Comparison of ENCODE assay signal across 29 cellular contexts in the genomic region with DNA sequence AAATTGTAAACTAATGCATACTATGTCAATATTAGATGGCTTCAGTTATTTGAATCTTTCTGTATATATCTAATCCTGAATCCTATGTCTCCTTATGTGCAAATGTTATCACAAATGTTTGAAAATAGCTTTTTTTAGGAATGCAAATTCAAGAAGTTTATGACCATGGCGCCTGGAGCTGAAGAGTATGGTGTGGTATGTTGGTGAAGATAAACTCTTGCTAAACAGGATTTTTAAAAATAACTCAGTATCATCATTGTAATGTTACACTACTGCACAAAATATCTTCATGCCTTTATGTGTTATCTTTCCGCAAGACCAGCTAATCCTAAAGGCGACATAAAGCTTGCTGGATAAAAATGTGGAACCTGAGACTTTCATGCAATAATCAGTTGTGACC.
"Had no signal": no experiment of that assay in that cellular context is flagged by ENCODE, and none has a peak within 500 bp of the region (broad histone marks: within the 10 kb centered on the region; RNA-seq: fewer than 3 reads in every experiment).

No MANE protein-coding gene starts in this region.

- H3K9ac ChIP-seq: neural progenitor cell, parathyroid adenoma had no signal

- DNase-seq: naive thymus-derived CD4-positive, alpha-beta T cell; natural killer cell; occipital lobe; ovary; posterior cingulate gyrus; psoas muscle; right cardiac atrium; right lobe of liver; sigmoid colon; small intestine; spleen; stimulated activated CD4-positive, alpha-beta T cell treated with anti-CD3 and anti-CD28 coated beads, Interleukin-12 subunit alpha, Interleukin-12 subunit beta, amount 100 ng/mL, for 4 hours; stimulated activated CD4-positive, alpha-beta T cell treated with anti-CD3 and anti-CD28 coated beads, Interleukin-1b, Interleukin-23, amount 100 ng/mL, for 48 hours; stimulated activated CD4-positive, alpha-beta T cell treated with anti-CD3 and anti-CD28 coated beads, Interleukin-4, amount 100 ng/mL, for 1 hour; stimulated activated CD4-positive, alpha-beta T cell treated with anti-CD3 and anti-CD28 coated beads, Interleukin-4, amount 100 ng/mL, for 4 hours; stimulated activated CD8-positive, alpha-beta memory T cell treated with anti-CD3 and anti-CD28 coated beads, Interleukin-4, amount 100 ng/mL, for 48 hours; stimulated activated naive CD4-positive, alpha-beta T cell; stimulated activated naive CD8-positive, alpha-beta T cell treated with anti-CD3 and anti-CD28 coated beads, Interleukin-15, amount 100 ng/mL, for 72 hours; stimulated activated naive CD8-positive, alpha-beta T cell treated with anti-CD3 and anti-CD28 coated beads, Interleukin-15, Interleukin-2, amounts not matched to agents 100 U/mL and 50 U/mL, for 24 hours; substantia nigra; testis; tibial artery; transverse colon; upper lobe of left lung had no signal

- H2AFZ ChIP-seq: neural progenitor cell, parathyroid adenoma had no signal

- H3K36me3 ChIP-seq: neural progenitor cell, ovary, right lobe of liver, sigmoid colon, spleen, suprapubic skin, tibial artery, transverse colon, upper lobe of left lung, vagina had no signal

- H3K79me2 ChIP-seq: parathyroid adenoma had no signal

- H3K27ac ChIP-seq: neural progenitor cell, ovary, parathyroid adenoma, psoas muscle, right lobe of liver, sigmoid colon, spleen, suprapubic skin, testis, tibial artery, transverse colon, upper lobe of left lung, vagina had no signal

- H3K4me2 ChIP-seq: neural progenitor cell had no signal

- H3K27me3 ChIP-seq: neural progenitor cell, ovary, right lobe of liver, sigmoid colon, spleen, suprapubic skin, testis, tibial artery, transverse colon, upper lobe of left lung, vagina had no signal

- ATAC-seq: naive thymus-derived CD4-positive, alpha-beta T cell; natural killer cell; psoas muscle; right cardiac atrium; right lobe of liver; stimulated activated memory B cell treated with anti-CD40 and anti-IgM and Interleukin-4, amounts not matched to agents 10 μg/mL and 1 μg/mL and 100 μg/mL, for 72 hours; stimulated activated naive CD8-positive, alpha-beta T cell treated with anti-CD3 and anti-CD28 coated beads, Interleukin-15, amount 100 ng/mL, for 72 hours; stimulated activated naive CD8-positive, alpha-beta T cell treated with anti-CD3 and anti-CD28 coated beads, Interleukin-15, Interleukin-2, amounts not matched to agents 100 U/mL and 50 U/mL, for 24 hours had no signal

- H3K9me3 ChIP-seq: ovary, psoas muscle, right lobe of liver, sigmoid colon, spleen, suprapubic skin, testis, tibial artery, transverse colon, upper lobe of left lung, vagina had no signal

- H3K4me1 ChIP-seq: neural progenitor cell, parathyroid adenoma, psoas muscle, sigmoid colon, spleen, testis, tibial artery, transverse colon, upper lobe of left lung, vagina had no signal

- H3K4me3 ChIP-seq: neural progenitor cell, ovary, psoas muscle, right lobe of liver, sigmoid colon, spleen, suprapubic skin, testis, tibial artery, transverse colon, upper lobe of left lung, vagina had no signal
